ENCODE assay signal across 12 cellular contexts in genomic region chr3:112302061-112302830, GRCh38. TPM values are rescaled to one million over a fixed set of nuclear protein-coding genes. Genes with fewer than 3 reads are reported as not detected.
A peak's percentile ranks its signal among the peaks of the same experiment; 100 is the strongest.
DNase-seq lines count a peak whose midpoint lies in the region; ATAC-seq and TF ChIP-seq lines count a peak whose summit lies in the region.
"Had no signal": no experiment of that assay in that cellular context is flagged by ENCODE, and none has a peak within 500 bp of the region (broad histone marks: within the 10 kb centered on the region; RNA-seq: fewer than 3 reads in every experiment).

No MANE protein-coding gene starts in this region.

- H3K4me1 Mint-ChIP-seq in WTC11 = peaks cover 17% of the 10 kb centered on the region

- peak; percentile 76 for DNase-seq in Jurkat, Clone E6-1 (ENCODE audit: low read depth, low spot score)
- peak; percentile 20 for DNase-seq in WTC11 (ENCODE audit: low spot score)
- no peak for DNase-seq in hippocampal formation (lab: John Stamatoyannopoulos, UW)
- no peak for DNase-seq in activated CD4-positive, alpha-beta T cell treated with anti-CD3 and anti-CD28 coated beads, Interleukin-2, amount 50 U/mL, for 4 hours
- no peak for DNase-seq in substantia nigra (lab: John Stamatoyannopoulos, UW)
- DNase-seq in epidermal melanocyte (ENCODE audit: insufficient read length, low spot score) = no peak
- DNase-seq: activated CD8-positive, alpha-beta memory T cell treated with anti-CD3 and anti-CD28 coated beads, Interleukin-2, amount 50 U/mL, for 48 hours; NCI-H446 treated with DMSO at 0.1 percent for 48 hours had no signal

- H3K9me3 Mint-ChIP-seq in WTC11 = peaks cover 20% of the 10 kb centered on the region

- H3K27me3 ChIP-seq in BLaER1 (no peaks in the 10 kb centered on the region), iPS-20b (ENCODE audit: insufficient read depth, low read length) (no peaks in the 10 kb centered on the region)

- ATAC-seq in WTC11 = peak; percentile 11

- H3K4me3 Mint-ChIP-seq in WTC11 = no peak overlapping the region

- CTCF ChIA-PET in WTC11 (lab: Charles Lee) = interaction anchor here (2.7 to 3.8 kb wide), 2 partner anchors 8 to 17 kb away, joined by 10 to 41 read pairs; partner anchors contain the start of gene SLC9C1

- H3K4me3 ChIP-seq in BLaER1 (peak overlapping the region; percentile 64), iPS-20b (ENCODE audit: low read length) (peak overlapping the region; percentile 66; the same call in 1 of the 2 replicates)
- no peak overlapping the region for H3K4me3 ChIP-seq in Jurkat, Clone E6-1 (ENCODE audit: low read length)
- H3K4me3 ChIP-seq: lung had no signal

- H3K4me1 ChIP-seq in BLaER1 (peaks cover 49% of the 10 kb centered on the region), iPS-20b (ENCODE audit: insufficient read depth, low read length) (peaks cover 28% of the 10 kb centered on the region)

- POLR2A ChIA-PET in WTC11 (lab: Charles Lee) = interaction anchor here (2.1 kb wide), 1 partner anchor 9 kb away, joined by 6 read pairs; the partner anchor contains the start of gene SLC9C1

- H3K27me3 Mint-ChIP-seq in WTC11 (ENCODE audit: low read depth) = no peaks in the 10 kb centered on the region

- H3K27ac Mint-ChIP-seq in WTC11 = no peak overlapping the region

- H3K9ac ChIP-seq in BLaER1 (no peak overlapping the region), iPS-20b (ENCODE audit: low read depth, low read length) (peak overlapping the region; percentile 85; the same call in 1 of the 2 replicates)

- no peaks in the 10 kb centered on the region for H4K20me1 ChIP-seq in BLaER1

- H3K4me2 ChIP-seq in BLaER1 = peak overlapping the region; percentile 85

- peak overlapping the region; percentile 71 for H3K27ac ChIP-seq in BLaER1
- peak overlapping the region; percentile 93 for H3K27ac ChIP-seq in iPS-20b (ENCODE audit: low read length)
- H3K27ac ChIP-seq in substantia nigra (ENCODE audit: low read depth, low read length, poor library complexity, severe bottlenecking) = no peak overlapping the region

- H3K9me3 ChIP-seq in BLaER1 (peaks cover 8% of the 10 kb centered on the region; the same call in 1 of the 2 replicates), iPS-20b (ENCODE audit: insufficient read depth, low read depth, low read length) (peaks cover 9% of the 10 kb centered on the region; the same call in 1 of the 2 replicates)

- H3K36me3 ChIP-seq in BLaER1 (no peaks in the 10 kb centered on the region), iPS-20b (ENCODE audit: insufficient read depth, low read depth, low read length) (no peaks in the 10 kb centered on the region)

- H3K36me3 Mint-ChIP-seq in WTC11 = peaks cover 15% of the 10 kb centered on the region

- no peak for TF ChIP-seq CTCF in WTC11 (IDR thresholded peaks at IDR 0.05)

TF ChIP-seq in WTC11, 78 proteins besides CTCF, POLR2A, EP300 and RAD21:
- TF ChIP-seq ATF1 (CRISPR knock-in tag; IDR thresholded peaks at IDR 0.05) (no peak), ZNF512 (CRISPR knock-in tag; IDR thresholded peaks at IDR 0.05; ENCODE audit: borderline replicate concordance) (no peak), ZNF423 (CRISPR knock-in tag; IDR thresholded peaks at IDR 0.05) (0 out of 2 replicates have a peak, but pooled peaks have one; percentile 26), NR2C2 (CRISPR knock-in tag; IDR thresholded peaks at IDR 0.05) (no peak)

RNA-seq across cellular contexts. Expression of gene SLC9C1, which starts 8.2 kb away (rescaled TPM):
- not detected for polyA plus RNA-seq in Jurkat, Clone E6-1 (2012; ENCODE audit: insufficient read depth, insufficient read length)
- total RNA-seq in WTC11 (2021) = 1.4 to 3.5 TPM (median 2.5 TPM) in 3 replicates
- total RNA-seq: HT-29 had no signal
- polyA plus RNA-seq: lung had no signal

RNA-seq across cellular contexts. Expression of gene CD200, which starts 30.7 kb away (rescaled TPM):
- polyA plus RNA-seq in Jurkat, Clone E6-1 (2012; ENCODE audit: insufficient read depth, insufficient read length) = not detected
- total RNA-seq in WTC11 (2021) = 46.8 to 56.1 TPM (median 54.1 TPM) in 3 replicates

Comparison
In these comparisons a context has a peak if more than half of its experiments do, and no peak if none do; other contexts are left out.
1. DNase-seq: peak in Jurkat, Clone E6-1 (single experiment) and WTC11 (single experiment); none in hippocampal formation (0 of 2), activated CD4-positive, alpha-beta T cell treated with anti-CD3 and anti-CD28 coated beads, Interleukin-2, amount 50 U/mL, for 4 hours (0 of 2), substantia nigra (0 of 49) and epidermal melanocyte (single experiment).